ENCODE assay signal across 13 cellular contexts in the genomic region with DNA sequence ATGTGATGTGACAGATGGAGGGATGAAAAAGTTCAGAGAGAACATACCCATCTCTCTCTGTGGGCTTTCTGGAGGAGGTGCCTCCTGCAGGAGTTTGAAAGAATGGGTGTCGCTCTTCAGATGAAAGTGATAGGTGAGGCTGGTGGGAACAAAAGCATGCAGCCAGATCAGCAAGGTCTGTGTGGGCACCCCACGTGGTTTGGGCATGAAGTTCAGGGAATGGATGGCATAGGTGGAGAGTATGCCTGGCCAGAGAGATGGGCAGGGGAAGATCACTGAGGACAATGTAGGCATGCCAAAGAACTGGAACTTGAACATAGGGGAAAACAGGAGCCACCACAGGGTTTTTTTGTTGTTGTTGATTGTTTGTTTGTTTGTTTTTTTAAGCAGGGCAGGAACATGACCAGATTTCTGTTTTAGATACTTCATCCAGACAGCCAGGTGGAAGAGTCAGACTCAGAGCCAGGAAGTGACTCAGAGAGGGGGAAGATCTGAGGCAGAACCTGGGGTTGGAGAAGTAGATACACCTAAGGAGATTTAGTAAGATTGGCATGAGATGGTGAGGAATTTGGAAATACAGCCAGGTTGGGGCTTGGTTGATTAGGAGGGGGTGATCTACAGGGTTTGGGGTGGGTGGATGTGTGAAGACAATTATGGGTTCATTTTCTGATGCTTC.
A peak's percentile ranks its signal among the peaks of the same experiment; 100 is the strongest.
DNase-seq lines count a peak whose midpoint lies in the region; ATAC-seq and TF ChIP-seq lines count a peak whose summit lies in the region.
"Had no signal": no experiment of that assay in that cellular context is flagged by ENCODE, and none has a peak within 500 bp of the region (broad histone marks: within the 10 kb centered on the region; RNA-seq: fewer than 3 reads in every experiment).

No MANE protein-coding gene starts in this region.

- H3K4me1 ChIP-seq in foreskin keratinocyte, result no peaks in the 10 kb centered on the region

- peak; percentile 88 for ATAC-seq in foreskin keratinocyte
- ATAC-seq: CD8-positive, alpha-beta T cell had no signal

- H3K27ac ChIP-seq in foreskin keratinocyte, result no peak overlapping the region
- H3K27ac ChIP-seq: 22Rv1, GM23248 had no signal

- TF ChIP-seq CTCF in foreskin keratinocyte (conservative IDR thresholded peaks at IDR 0.05), result no peak

- no peaks in the 10 kb centered on the region for H3K27me3 ChIP-seq in foreskin keratinocyte

- peak; percentile 30 for DNase-seq in NCI-H2171 treated with DMSO at 0.1 percent for 48 hours (lab: John Stamatoyannopoulos, UW)
- no peak for DNase-seq in NCI-H2171 (lab: John Stamatoyannopoulos, UW)
- DNase-seq in SW480 (ENCODE audit: low spot score), result peak; percentile 63
- DNase-seq in foreskin keratinocyte, result peak; percentile 13 to 53
- no peak for DNase-seq in GM19238 (ENCODE audit: insufficient read length, low spot score)
- DNase-seq in NCI-H187 (lab: John Stamatoyannopoulos, UW), result no peak
- no peak for DNase-seq in NAMALWA (ENCODE audit: low spot score)
- DNase-seq: CD8-positive, alpha-beta T cell; DMS53; GF-D8; GM23248; IMR-90 had no signal

Comparison
In these comparisons a context has a peak if more than half of its experiments do, and no peak if none do; other contexts are left out.
1. DNase-seq: peak in NCI-H2171 treated with DMSO at 0.1 percent for 48 hours (single experiment), SW480 (single experiment) and foreskin keratinocyte (2 of 2); none in NCI-H2171 (single experiment), GM19238 (single experiment), NCI-H187 (0 of 2) and NAMALWA (single experiment).